ENCODE assay signal across 11 cellular contexts in genomic region chr2:172836386-172837200, GRCh38.
A peak's percentile ranks its signal among the peaks of the same experiment; 100 is the strongest.
DNase-seq lines count a peak whose midpoint lies in the region; ATAC-seq and TF ChIP-seq lines count a peak whose summit lies in the region.
"Had no signal": no experiment of that assay in that cellular context is flagged by ENCODE, and none has a peak within 500 bp of the region (broad histone marks: within the 10 kb centered on the region; RNA-seq: fewer than 3 reads in every experiment).

No MANE protein-coding gene starts in this region.

- TF ChIP-seq POLR2A in heart left ventricle (IDR thresholded peaks at IDR 0.05) = no peak
- TF ChIP-seq POLR2A in uterus (IDR thresholded peaks at IDR 0.05) = no peak

- intact Hi-C loops in heart left ventricle (cut with DNase I) (no loop called here), uterus (cut with DNase I; ENCODE audit: low total_unique reads) (no loop called here)

- no peak overlapping the region for H3K27ac Mint-ChIP-seq in activated naive CD4-positive, alpha-beta T cell treated with anti-CD3 and anti-CD28 coated beads, Interleukin-2, amount 50 U/mL, for 72 hours
- H3K27ac Mint-ChIP-seq: CD14-positive monocyte; stimulated activated naive CD8-positive, alpha-beta T cell treated with anti-CD3 and anti-CD28 coated beads, Interleukin-15, Interleukin-2, amounts not matched to agents 100 ng/mL and 50 ng/mL, for 24 hours had no signal

- DNase-seq in activated naive CD4-positive, alpha-beta T cell treated with anti-CD3 and anti-CD28 coated beads, Interleukin-2, amount 50 U/mL, for 72 hours (ENCODE audit: low spot score in 2 of 2) = peak in 1 of 2 donors; percentile 7
- no peak for DNase-seq in activated naive CD4-positive, alpha-beta T cell treated with anti-CD3 and anti-CD28 coated beads, Interleukin-2, amount 50 U/mL, for 16 hours
- peak; percentile 14 to 26 for DNase-seq in SJCRH30
- DNase-seq in heart left ventricle = peak in 3 of 5 donors; percentile 26 to 38 (median 34)
- peak in 1 of 2 donors; percentile 50 for DNase-seq in uterus
- DNase-seq in T1000 (lab: John Stamatoyannopoulos, UW) = no peak
- DNase-seq in amygdala (lab: John Stamatoyannopoulos, UW) = no peak
- no peak for DNase-seq in GOT3 (lab: John Stamatoyannopoulos, UW)
- DNase-seq: H7 had no signal

- ATAC-seq in activated naive CD4-positive, alpha-beta T cell treated with anti-CD3 and anti-CD28 coated beads, Interleukin-2, amount 50 U/mL, for 72 hours = peak; percentile 14 to 86
- ATAC-seq in heart left ventricle = peak; percentile 83 to 97 (median 90)

- no peaks in the 10 kb centered on the region for H3K9me3 Mint-ChIP-seq in activated naive CD4-positive, alpha-beta T cell treated with anti-CD3 and anti-CD28 coated beads, Interleukin-2, amount 50 U/mL, for 72 hours
- H3K9me3 Mint-ChIP-seq: stimulated activated naive CD8-positive, alpha-beta T cell treated with anti-CD3 and anti-CD28 coated beads, Interleukin-15, Interleukin-2, amounts not matched to agents 100 ng/mL and 50 ng/mL, for 24 hours had no signal

- TF ChIP-seq CTCF in heart left ventricle (IDR thresholded peaks at IDR 0.05) (no peak), uterus (IDR thresholded peaks at IDR 0.05) (no peak)

- H3K27me3 ChIP-seq in SJCRH30 (no peaks in the 10 kb centered on the region), heart left ventricle (no peaks in the 10 kb centered on the region), uterus (no peaks in the 10 kb centered on the region)

- H3K36me3 Mint-ChIP-seq in activated naive CD4-positive, alpha-beta T cell treated with anti-CD3 and anti-CD28 coated beads, Interleukin-2, amount 50 U/mL, for 72 hours = no peaks in the 10 kb centered on the region
- H3K36me3 Mint-ChIP-seq: CD14-positive monocyte had no signal

- no peak overlapping the region for H3K4me3 ChIP-seq in SJCRH30
- no peak overlapping the region for H3K4me3 ChIP-seq in heart left ventricle
- no peak overlapping the region for H3K4me3 ChIP-seq in uterus

- 53 to 61% (median 56%) methylated on average over 5 to 6 of the region's 6 CpGs for WGBS in heart left ventricle, 4 donors

- no peaks in the 10 kb centered on the region for H3K36me3 ChIP-seq in SJCRH30
- no peaks in the 10 kb centered on the region for H3K36me3 ChIP-seq in heart left ventricle
- H3K36me3 ChIP-seq in uterus = no peaks in the 10 kb centered on the region

- H3K4me1 ChIP-seq in SJCRH30 (peaks cover 22% of the 10 kb centered on the region), heart left ventricle (peaks cover 0 to 23% (median 4%) of the 10 kb centered on the region in 12 donors), uterus (no peaks in the 10 kb centered on the region)

- H3K9me3 ChIP-seq in SJCRH30 (replicated peaks) = no peaks in the 10 kb centered on the region
- H3K9me3 ChIP-seq in heart left ventricle = no peaks in the 10 kb centered on the region
- H3K9me3 ChIP-seq in uterus = no peaks in the 10 kb centered on the region

- no peak overlapping the region; the same call in 1 of the 2 replicates for H3K27ac ChIP-seq in SJCRH30
- H3K27ac ChIP-seq in heart left ventricle = peak overlapping the region in 11 of 12 donors; percentile 14 to 77 (median 43)
- H3K27ac ChIP-seq in uterus = peak overlapping the region; percentile 23 to 52

Comparison
In these comparisons a context has a peak if more than half of its experiments do, and no peak if none do; other contexts are left out.
1. DNase-seq: peak in SJCRH30 (2 of 2) and heart left ventricle (3 of 5); none in activated naive CD4-positive, alpha-beta T cell treated with anti-CD3 and anti-CD28 coated beads, Interleukin-2, amount 50 U/mL, for 16 hours (single experiment), T1000 (single experiment), amygdala (0 of 56) and GOT3 (single experiment).